1 cellular context compared by ENCODE assay signal in the genomic region with DNA sequence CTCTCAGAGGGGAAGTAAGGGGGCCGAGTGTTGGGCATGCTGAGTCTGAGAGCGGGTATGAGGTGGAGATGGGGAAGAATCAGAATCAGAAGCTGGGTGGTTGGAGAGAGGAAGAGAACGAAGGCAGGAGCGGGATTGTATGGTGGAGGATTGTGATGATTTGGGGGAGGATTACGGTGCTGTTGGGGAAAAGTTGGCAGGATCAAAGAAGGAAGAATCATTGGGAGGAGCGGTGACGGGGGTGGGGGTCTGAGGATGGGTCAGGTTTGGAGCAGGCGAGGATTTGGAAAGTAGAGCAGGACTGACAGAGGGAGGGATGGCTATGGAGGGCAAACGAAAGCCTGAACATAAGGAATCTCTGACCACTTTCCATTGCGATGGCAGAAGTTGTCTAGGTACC.
TF ChIP-seq lines count a peak whose summit lies in the region.

No MANE protein-coding gene starts in this region.

TF ChIP-seq in GM12878, 131 proteins besides CTCF, POLR2A, EP300 and RAD21:
- TF ChIP-seq MTA2 (IDR thresholded peaks at IDR 0.05; ENCODE audit: low read depth) (no peak), FOXM1 (IDR thresholded peaks at IDR 0.05; ENCODE audit: low read depth, low read length) (no peak), POLR2AphosphoS5 (IDR thresholded peaks at IDR 0.05; ENCODE audit: low read length) (peak; percentile 16; the same call in 1 of the 2 replicates)
